Comparison of ENCODE assay signal across 13 cellular contexts in the genomic region with DNA sequence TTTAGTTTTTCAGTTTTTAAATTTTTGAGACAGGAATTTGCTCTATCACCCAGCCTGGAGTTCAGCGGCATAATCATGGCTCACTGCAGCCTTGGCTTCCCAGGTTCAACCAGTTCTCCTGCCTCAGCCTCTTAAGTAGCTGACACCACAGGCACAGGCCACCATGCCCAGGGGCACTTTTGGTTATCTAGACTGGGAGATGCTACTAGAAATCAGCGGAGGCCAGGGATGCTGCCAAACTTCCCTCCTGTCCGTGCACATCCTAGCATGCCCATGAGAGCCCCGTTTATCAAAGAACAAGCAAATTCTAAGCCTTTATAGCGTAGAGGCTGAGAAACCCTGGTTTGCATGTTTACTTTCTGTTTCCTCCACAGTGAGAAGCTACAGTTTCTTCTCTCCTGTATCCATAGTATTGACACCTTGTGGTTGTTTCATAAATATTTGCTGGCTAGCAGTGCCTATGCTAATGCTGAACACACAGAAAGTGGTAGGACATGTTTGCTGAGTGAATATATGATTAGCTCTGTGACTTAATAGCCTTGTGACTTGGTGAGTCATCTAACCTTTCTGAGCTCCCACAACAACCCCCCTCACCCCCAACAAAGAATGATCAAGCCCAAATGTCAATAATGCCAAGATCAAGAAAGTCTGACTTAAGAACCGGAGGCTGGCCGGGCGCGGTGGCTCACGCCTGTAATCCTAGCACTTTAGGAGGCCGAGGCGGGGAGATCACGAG. TPM values are rescaled to one million over a fixed set of nuclear protein-coding genes. Genes with fewer than 3 reads are reported as not detected.
DNase-seq lines count a peak whose midpoint lies in the region; ATAC-seq lines count a peak whose summit lies in the region.
"Had no signal": no experiment of that assay in that cellular context is flagged by ENCODE, and none has a peak within 500 bp of the region (broad histone marks: within the 10 kb centered on the region; RNA-seq: fewer than 3 reads in every experiment).

No MANE protein-coding gene starts in this region.

- H3K4me3 Mint-ChIP-seq in activated T-helper 17 cell treated with anti-CD3 and anti-CD28 coated beads, Interleukin-2, amount 50 U/mL, for 72 hours: peak overlapping the region; percentile 42
- H3K4me3 Mint-ChIP-seq in naive thymus-derived CD8-positive, alpha-beta T cell: peak overlapping the region in 1 of 10 donors; percentile 2

- POLR2A ChIA-PET in naive thymus-derived CD8-positive, alpha-beta T cell (lab: Charles Lee): no interaction called here

- H3K27me3 Mint-ChIP-seq in activated T-helper 17 cell treated with anti-CD3 and anti-CD28 coated beads, Interleukin-2, amount 50 U/mL, for 72 hours: no peaks in the 10 kb centered on the region
- peaks cover 0 to 10% (median 5%) of the 10 kb centered on the region in 5 donors for H3K27me3 Mint-ChIP-seq in naive thymus-derived CD8-positive, alpha-beta T cell

- H3K27ac Mint-ChIP-seq in activated T-helper 17 cell treated with anti-CD3 and anti-CD28 coated beads, Interleukin-2, amount 50 U/mL, for 72 hours: peak overlapping the region; percentile 83
- peak overlapping the region in 1 of 10 donors; percentile 16 for H3K27ac Mint-ChIP-seq in naive thymus-derived CD8-positive, alpha-beta T cell

- peak; percentile 81 for ATAC-seq in activated T-helper 17 cell treated with anti-CD3 and anti-CD28 coated beads, Interleukin-2, amount 50 U/mL, for 72 hours (replicated peaks)
- no peak for ATAC-seq in naive thymus-derived CD8-positive, alpha-beta T cell
- ATAC-seq: SK-N-SH treated with all-trans-retinoic acid at 6 μM for 48 hours had no signal

- H3K9me3 Mint-ChIP-seq in activated T-helper 17 cell treated with anti-CD3 and anti-CD28 coated beads, Interleukin-2, amount 50 U/mL, for 72 hours: no peaks in the 10 kb centered on the region
- peaks cover 0 to 2% (median 0%) of the 10 kb centered on the region in 9 donors for H3K9me3 Mint-ChIP-seq in naive thymus-derived CD8-positive, alpha-beta T cell

- H3K36me3 Mint-ChIP-seq in activated T-helper 17 cell treated with anti-CD3 and anti-CD28 coated beads, Interleukin-2, amount 50 U/mL, for 72 hours (ENCODE audit: low read depth): no peaks in the 10 kb centered on the region
- H3K36me3 Mint-ChIP-seq in naive thymus-derived CD8-positive, alpha-beta T cell: no peaks in the 10 kb centered on the region

- DNase-seq in DMS53 (lab: John Stamatoyannopoulos, UW) (peak; percentile 46), DMS53 treated with DMSO at 0.1 percent for 48 hours (lab: John Stamatoyannopoulos, UW; ENCODE audit: unreplicated experiment) (no peak), HPDE6-E6E7 (ENCODE audit: extremely low spot score) (peak; percentile 74), mucosa of gallbladder (ENCODE audit: low spot score) (peak; percentile 15), DMS 273 treated with DMSO at 0.1 percent for 48 hours (lab: John Stamatoyannopoulos, UW) (no peak), NCI-H526 treated with DMSO at 0.1 percent for 48 hours (lab: John Stamatoyannopoulos, UW) (no peak)
- DNase-seq in naive thymus-derived CD8-positive, alpha-beta T cell: no peak
- DNase-seq: 8988T, aorta, NCI-H1092 treated with DMSO at 0.1 percent for 48 hours, right cardiac atrium had no signal

- peaks cover 28% of the 10 kb centered on the region for H3K4me1 Mint-ChIP-seq in activated T-helper 17 cell treated with anti-CD3 and anti-CD28 coated beads, Interleukin-2, amount 50 U/mL, for 72 hours
- peaks cover 0 to 11% (median 3%) of the 10 kb centered on the region in 4 donors for H3K4me1 Mint-ChIP-seq in naive thymus-derived CD8-positive, alpha-beta T cell

RNA-seq across cellular contexts. Expression of a gene that starts 39.2 kb away (rescaled TPM):
- total RNA-seq in activated T-helper 17 cell treated with anti-CD3 and anti-CD28 coated beads, Interleukin-2, amount 50 U/mL, for 72 hours: 100 to 1,000 TPM; 173 to 375 TPM
- total RNA-seq in mucosa of gallbladder: 84.3 TPM
- total RNA-seq in naive thymus-derived CD8-positive, alpha-beta T cell: 1 to 10 TPM in 1 of 2 experiments, under 1 TPM in 1; 0.74 to 1.0 TPM
- polyA plus RNA-seq in naive thymus-derived CD8-positive, alpha-beta T cell: under 1 TPM in 2 of 3 donors, not detected in 1; 0.09 to 0.67 TPM

Comparison
In these comparisons a context has a peak if more than half of its experiments do, and no peak if none do; other contexts are left out.
1. DNase-seq: peak in DMS53 (single experiment), HPDE6-E6E7 (single experiment) and mucosa of gallbladder (single experiment); none in DMS53 treated with DMSO at 0.1 percent for 48 hours (single experiment), DMS 273 treated with DMSO at 0.1 percent for 48 hours (single experiment), NCI-H526 treated with DMSO at 0.1 percent for 48 hours (single experiment) and naive thymus-derived CD8-positive, alpha-beta T cell (0 of 10).
2. RNA of a gene that starts 39.2 kb away (total RNA-seq): 173 to 375 TPM in activated T-helper 17 cell treated with anti-CD3 and anti-CD28 coated beads, Interleukin-2, amount 50 U/mL, for 72 hours and 84.3 TPM in mucosa of gallbladder (single experiment); 0.74 to 1.0 TPM in naive thymus-derived CD8-positive, alpha-beta T cell; every median in the first group is over 10 times any median in the second.